Comparison of ENCODE assay signal across 9 cellular contexts in genomic region chr14:102930138-102930752, GRCh38. TPM values are rescaled to one million over a fixed set of nuclear protein-coding genes. Genes with fewer than 3 reads are reported as not detected.
DNase-seq lines count a peak whose midpoint lies in the region; ATAC-seq and TF ChIP-seq lines count a peak whose summit lies in the region.
"Had no signal": no experiment of that assay in that cellular context is flagged by ENCODE, and none has a peak within 500 bp of the region (broad histone marks: within the 10 kb centered on the region; RNA-seq: fewer than 3 reads in every experiment).

No MANE protein-coding gene starts in this region.

- no peak overlapping the region for H3K27ac ChIP-seq in duodenal mucosa (ENCODE audit: low read depth, low read length)
- no peak overlapping the region for H3K27ac ChIP-seq in SJCRH30

- no peaks in the 10 kb centered on the region for H3K9me3 Mint-ChIP-seq in neural crest cell

- H3K9me3 ChIP-seq in duodenal mucosa (ENCODE audit: control insufficient read depth in 1 of 2, low read length in 2 of 2): no peaks in the 10 kb centered on the region
- H3K9me3 ChIP-seq in SJCRH30 (replicated peaks): no peaks in the 10 kb centered on the region

- peak; percentile 52 for DNase-seq in AG20443 (ENCODE audit: low spot score)
- peak; percentile 67 for DNase-seq in GM20000 (ENCODE audit: low spot score)
- DNase-seq in neural crest cell (ENCODE audit: low read depth, low spot score): peak; percentile 20
- no peak for DNase-seq in activated CD4-positive, alpha-beta T cell treated with anti-CD3 and anti-CD28 coated beads for 4 hours
- no peak for DNase-seq in SJCRH30
- DNase-seq in SIG-M5 (lab: John Stamatoyannopoulos, UW): no peak
- DNase-seq: NCI-H1694 treated with DMSO at 0.1 percent for 48 hours had no signal

- H3K4me3 Mint-ChIP-seq in neural crest cell: no peak overlapping the region

- H3K9ac ChIP-seq in duodenal mucosa (ENCODE audit: low read depth in 1 of 2, low read length in 2 of 2): no peak overlapping the region

- H3K4me3 ChIP-seq in duodenal mucosa (ENCODE audit: low read depth in 1 of 2, low read length in 2 of 2) (peak overlapping the region; percentile 35 to 82), SJCRH30 (no peak overlapping the region)

- peaks cover 59% of the 10 kb centered on the region for H3K27me3 Mint-ChIP-seq in neural crest cell (ENCODE audit: low read depth)

- TF ChIP-seq CTCF in GM20000 (IDR thresholded peaks at IDR 0.05; ENCODE audit: extremely low read depth, missing control alignments) (no peak), neural crest cell (conservative IDR thresholded peaks at IDR 0.05) (peak; percentile 18)

- no peak overlapping the region for H3K27ac Mint-ChIP-seq in neural crest cell (ENCODE audit: unreplicated experiment)

- peaks cover 6% of the 10 kb centered on the region for H3K4me1 Mint-ChIP-seq in neural crest cell

- ATAC-seq in GM19324 (IDR thresholded peaks at IDR 0.05; ENCODE audit: low FRiP score, unreplicated experiment): no peak

- H3K27me3 ChIP-seq in duodenal mucosa (ENCODE audit: control insufficient read depth in 1 of 2, insufficient read depth in 2 of 2, low read length in 2 of 2): no peaks in the 10 kb centered on the region
- no peaks in the 10 kb centered on the region for H3K27me3 ChIP-seq in SJCRH30

- H3K4me1 ChIP-seq in duodenal mucosa (ENCODE audit: control insufficient read depth in 1 of 2, insufficient read depth in 2 of 2, low read length in 2 of 2): peaks cover 6 to 17% of the 10 kb centered on the region in 2 donors
- no peaks in the 10 kb centered on the region for H3K4me1 ChIP-seq in SJCRH30

- peaks cover 6% of the 10 kb centered on the region for H3K36me3 Mint-ChIP-seq in neural crest cell (ENCODE audit: low read depth)

- H3K36me3 ChIP-seq in duodenal mucosa (ENCODE audit: control insufficient read depth in 1 of 2, insufficient read depth in 2 of 2, low read length in 2 of 2) (peaks cover 0 to 24% of the 10 kb centered on the region in 2 donors), SJCRH30 (no peaks in the 10 kb centered on the region; the same call in 1 of the 2 replicates)

RNA-seq across cellular contexts. Expression of gene AMN, which starts 7.8 kb away (rescaled TPM):
- 0.23 and 0.66 TPM in 2 replicates for total RNA-seq in neural crest cell
- total RNA-seq in SJCRH30 (2014; rRNA removed; shearing (Covaris generic)): not detected in 2 replicates

Comparison
In these comparisons a context has a peak if more than half of its experiments do, and no peak if none do; other contexts are left out.
1. DNase-seq: peak in AG20443 (single experiment), GM20000 (single experiment) and neural crest cell (single experiment); none in activated CD4-positive, alpha-beta T cell treated with anti-CD3 and anti-CD28 coated beads for 4 hours (0 of 2), SJCRH30 (0 of 2) and SIG-M5 (single experiment).